Comparison of ENCODE assay signal across 1 cellular context in the genomic region with DNA sequence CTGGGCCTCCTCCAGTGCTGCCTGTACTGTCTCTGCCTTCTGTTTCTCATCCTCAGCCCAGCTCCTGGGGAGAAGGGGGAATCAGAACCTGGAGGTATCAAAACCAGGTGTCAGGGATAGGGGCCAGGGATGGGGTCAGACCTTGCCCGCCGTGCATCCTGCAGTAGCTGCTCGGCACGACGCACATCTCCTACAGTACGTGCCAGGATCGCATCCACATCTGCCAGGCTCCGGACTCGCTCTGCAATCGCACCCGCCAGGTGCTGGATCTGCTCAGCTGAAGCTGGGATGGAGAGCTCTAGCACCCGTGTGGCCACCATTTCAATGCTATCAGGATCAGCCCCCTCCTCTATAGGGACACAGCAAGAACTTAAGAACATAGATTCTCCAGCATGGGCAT.
TF ChIP-seq lines count a peak whose summit lies in the region.

No MANE protein-coding gene starts in this region.

TF ChIP-seq in GM23338, 12 proteins besides CTCF, POLR2A, EP300 and RAD21 (continued from another document):
- TF ChIP-seq ZNF462 (CRISPR knock-in tag; IDR thresholded peaks at IDR 0.05) (no peak), ETS1 (IDR thresholded peaks at IDR 0.05) (no peak), EZH2 (IDR thresholded peaks at IDR 0.05; ENCODE audit: low read depth, unreplicated experiment) (no peak), REST (IDR thresholded peaks at IDR 0.05; ENCODE audit: unreplicated experiment) (no peak), EZH2phosphoT487 (IDR thresholded peaks at IDR 0.05; ENCODE audit: unreplicated experiment) (no peak)
